ENCODE assay signal across 16 cellular contexts in the genomic region with DNA sequence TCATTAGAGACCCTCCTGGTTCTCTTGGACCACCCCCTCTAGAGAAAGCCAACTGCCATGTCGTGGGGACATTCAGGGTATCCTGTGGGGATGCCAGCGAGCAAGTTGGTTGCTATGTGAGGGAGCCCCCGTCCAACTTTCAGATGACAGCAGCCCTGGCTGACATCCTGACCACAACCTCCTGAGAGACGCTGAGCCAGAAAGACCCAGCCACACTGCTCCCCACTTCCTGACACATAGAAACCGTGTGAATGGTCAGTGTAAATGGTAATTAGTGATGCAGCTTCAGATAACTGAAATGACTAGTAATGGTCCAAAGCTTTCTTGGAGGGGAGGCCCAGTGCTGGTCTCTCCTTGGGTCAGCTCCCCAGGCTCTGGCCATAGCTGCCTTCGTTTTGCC. TPM values are rescaled to one million over a fixed set of nuclear protein-coding genes. Genes with fewer than 3 reads are reported as not detected.
DNase-seq lines count a peak whose midpoint lies in the region; ATAC-seq and TF ChIP-seq lines count a peak whose summit lies in the region.
"Had no signal": no experiment of that assay in that cellular context is flagged by ENCODE, and none has a peak within 500 bp of the region (broad histone marks: within the 10 kb centered on the region; RNA-seq: fewer than 3 reads in every experiment).

No MANE protein-coding gene starts in this region.

- ATAC-seq in GM18511 (IDR thresholded peaks at IDR 0.05; ENCODE audit: unreplicated experiment), result peak; percentile 70
- ATAC-seq in GM21390 (IDR thresholded peaks at IDR 0.05; ENCODE audit: unreplicated experiment), result peak; percentile 79
- ATAC-seq in HG03432 (IDR thresholded peaks at IDR 0.05; ENCODE audit: unreplicated experiment), result peak; percentile 82
- no peak for ATAC-seq in naive B cell (ENCODE audit: low read depth in 2 of 2)
- ATAC-seq: HCT116 had no signal

- H3K4me1 Mint-ChIP-seq in naive B cell (peaks cover 37 to 63% (median 52%) of the 10 kb centered on the region in 3 donors), glutamatergic neuron (ENCODE audit: low read depth, unreplicated experiment) (peaks cover 4% of the 10 kb centered on the region)

- TF ChIP-seq CTCF in glutamatergic neuron (IDR thresholded peaks at IDR 0.05; ENCODE audit: partially characterized antibody, unreplicated experiment), result no peak

- H3K9me3 Mint-ChIP-seq in naive B cell (peaks cover 0 to 2% (median 0%) of the 10 kb centered on the region in 7 donors), glutamatergic neuron (ENCODE audit: unreplicated experiment) (peaks cover 1% of the 10 kb centered on the region)
- H3K9me3 Mint-ChIP-seq: natural killer cell had no signal

- H3K27me3 Mint-ChIP-seq in naive B cell (no peaks in the 10 kb centered on the region), glutamatergic neuron (ENCODE audit: unreplicated experiment) (peaks cover 3% of the 10 kb centered on the region)

- H3K27ac Mint-ChIP-seq in naive B cell, result peak overlapping the region in 3 of 6 donors; percentile 76 to 94 (median 91)
- no peak overlapping the region for H3K27ac Mint-ChIP-seq in glutamatergic neuron (ENCODE audit: unreplicated experiment)
- H3K27ac Mint-ChIP-seq: natural killer cell had no signal

- H3K36me3 Mint-ChIP-seq in naive B cell (peaks cover 0 to 9% of the 10 kb centered on the region in 2 donors), glutamatergic neuron (ENCODE audit: unreplicated experiment) (no peaks in the 10 kb centered on the region)
- H3K36me3 Mint-ChIP-seq: CD4-positive, alpha-beta memory T cell; natural killer cell had no signal

- no peak for DNase-seq in naive B cell
- no peak for DNase-seq in glutamatergic neuron
- DNase-seq in activated CD4-positive, alpha-beta T cell treated with anti-CD3 and anti-CD28 coated beads, Interleukin-2, amount 50 U/mL, for 4 hours, result no peak
- DNase-seq in anterior cingulate cortex (lab: John Stamatoyannopoulos, UW), result no peak
- DNase-seq in germinal center (ENCODE audit: low spot score), result no peak
- DNase-seq: CD4-positive, alpha-beta memory T cell; effector CD8-positive, alpha-beta T cell; left cardiac atrium; natural killer cell; NCI-H2107; Peyer's patch; T1000 had no signal

- H3K4me3 Mint-ChIP-seq in naive B cell (peak overlapping the region in 5 of 8 donors; percentile 21 to 82 (median 41)), glutamatergic neuron (ENCODE audit: unreplicated experiment) (no peak overlapping the region)
- H3K4me3 Mint-ChIP-seq: natural killer cell had no signal

RNA-seq across cellular contexts. Expression of a gene that starts 10.8 kb away (rescaled TPM):
- 10 to 100 TPM; 10.1 to 46.1 (median 28.8) TPM for polyA plus RNA-seq in naive B cell (ENCODE audit: low read depth in 6 of 6)
- 64.7 TPM for total RNA-seq in glutamatergic neuron (ENCODE audit: unreplicated experiment)
- polyA plus RNA-seq: CD4-positive, alpha-beta memory T cell had no signal

Comparison
In these comparisons a context has a peak if more than half of its experiments do, and no peak if none do; other contexts are left out.
1. ATAC-seq: peak in GM18511 (single experiment), GM21390 (single experiment) and HG03432 (single experiment); none in naive B cell (0 of 2).